Comparison of ENCODE assay signal across 21 cellular contexts in the genomic region with DNA sequence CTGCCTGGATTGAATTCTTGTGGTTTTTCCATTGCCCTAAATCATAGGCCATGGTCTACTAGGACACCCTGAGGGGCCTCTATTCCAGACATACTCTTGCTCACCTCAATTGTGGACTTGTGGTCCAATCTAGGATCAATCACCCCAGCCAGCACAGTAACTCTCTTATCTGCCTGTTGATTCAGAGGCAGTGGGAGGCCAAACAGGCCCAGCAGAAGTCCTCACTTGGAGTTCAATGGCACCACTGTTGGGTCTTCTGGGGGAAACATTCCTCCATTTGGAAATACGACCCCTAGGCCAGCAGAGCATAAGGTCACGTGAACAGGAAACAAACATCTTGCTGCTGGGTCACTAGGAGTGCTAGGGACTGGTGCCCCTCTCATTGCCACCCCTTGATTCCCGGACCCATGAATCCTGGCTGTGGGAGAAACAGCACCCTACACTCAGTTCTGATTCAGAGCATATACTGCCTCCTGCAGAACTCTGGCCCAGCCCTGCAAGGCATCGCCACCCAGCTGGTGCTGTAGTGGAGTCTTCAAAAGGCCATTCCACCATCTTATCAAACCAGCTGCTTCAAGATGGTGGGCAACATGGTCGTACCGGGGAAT.
"Had no signal": no experiment of that assay in that cellular context is flagged by ENCODE, and none has a peak within 500 bp of the region (broad histone marks: within the 10 kb centered on the region; RNA-seq: fewer than 3 reads in every experiment).

No MANE protein-coding gene starts in this region.

- ATAC-seq: Panc1, PC-3 had no signal

- DNase-seq: KBM-7; MV-4-11; NCI-H1048; NCI-H1105 treated with DMSO at 0.1 percent for 48 hours; NCI-H1417 treated with DMSO at 0.1 percent for 48 hours; NCI-H146; NCI-H1694 treated with DMSO at 0.1 percent for 48 hours; NCI-H1930; NCI-H2081; NCI-H2107; NCI-H2227 treated with DMSO at 0.1 percent for 48 hours; NCI-H524 treated with DMSO at 0.1 percent for 48 hours; NCI-H69; NCI-H774; NK-92 treated with Interleukin-12 subunit alpha and Interleukin-12 subunit beta, amount 100 ng/mL, for 24 hours; PC-3; RPMI8226; SIG-M5; SK-N-SH; SW 1271 had no signal

- H3K4me2 ChIP-seq: SK-N-SH had no signal

- H3K9me3 ChIP-seq: SK-N-SH had no signal

- H3K9ac ChIP-seq: SK-N-SH had no signal
